ENCODE assay signal across 1 cellular context in the genomic region with DNA sequence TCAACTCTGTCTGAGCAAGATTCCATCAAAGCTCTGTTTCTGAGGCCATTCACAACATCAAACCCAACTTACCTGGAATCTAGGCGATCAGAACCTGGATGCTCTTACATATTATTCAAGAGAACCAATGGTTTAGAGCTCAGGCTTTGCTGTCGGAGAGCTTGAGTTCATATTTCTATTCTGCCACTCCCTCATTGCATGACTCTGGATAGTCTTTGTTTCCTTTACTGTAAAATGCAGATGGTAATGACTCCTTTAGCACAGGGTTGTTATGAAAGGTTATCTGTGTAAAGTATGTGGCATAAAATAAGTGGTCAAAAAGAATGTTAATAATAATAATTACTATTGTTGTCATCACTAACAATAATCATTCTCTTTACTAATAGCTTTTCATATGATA.
TF ChIP-seq lines count a peak whose summit lies in the region.

No MANE protein-coding gene starts in this region.

TF ChIP-seq in IMR-90, 13 proteins besides CTCF, POLR2A, EP300 and RAD21:
- no peak for TF ChIP-seq SMC3 (IDR thresholded peaks at IDR 0.05; ENCODE audit: low read depth, low read length)
- TF ChIP-seq CHD1 (IDR thresholded peaks at IDR 0.05; ENCODE audit: low read depth, low read length): no peak
- TF ChIP-seq, protein P1, sequence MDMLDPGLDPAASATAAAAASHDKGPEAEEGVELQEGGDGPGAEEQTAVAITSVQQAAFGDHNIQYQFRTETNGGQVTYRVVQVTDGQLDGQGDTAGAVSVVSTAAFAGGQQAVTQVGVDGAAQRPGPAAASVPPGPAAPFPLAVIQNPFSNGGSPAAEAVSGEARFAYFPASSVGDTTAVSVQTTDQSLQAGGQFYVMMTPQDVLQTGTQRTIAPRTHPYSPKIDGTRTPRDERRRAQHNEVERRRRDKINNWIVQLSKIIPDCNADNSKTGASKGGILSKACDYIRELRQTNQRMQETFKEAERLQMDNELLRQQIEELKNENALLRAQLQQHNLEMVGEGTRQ (IDR thresholded peaks at IDR 0.05; ENCODE audit: low read depth, low read length): no peak
- TF ChIP-seq CEBPB (IDR thresholded peaks at IDR 0.05; ENCODE audit: low read depth, low read length): no peak
- TF ChIP-seq FOS (IDR thresholded peaks at IDR 0.05; ENCODE audit: low read depth, low read length): no peak
- no peak for TF ChIP-seq MXI1 (IDR thresholded peaks at IDR 0.05; ENCODE audit: borderline replicate concordance, low read depth, low read length)
- no peak for TF ChIP-seq MAZ (IDR thresholded peaks at IDR 0.05; ENCODE audit: borderline replicate concordance, low read depth, low read length)
- TF ChIP-seq RFX5 (IDR thresholded peaks at IDR 0.05; ENCODE audit: low read depth, low read length): no peak
- no peak for TF ChIP-seq BHLHE40 (IDR thresholded peaks at IDR 0.05; ENCODE audit: low read depth, low read length)
- TF ChIP-seq MAFK (IDR thresholded peaks at IDR 0.05; ENCODE audit: low read depth, low read length): no peak
- TF ChIP-seq NFE2L2 (IDR thresholded peaks at IDR 0.05; ENCODE audit: low read depth, low read length): no peak
- no peak for TF ChIP-seq RCOR1 (IDR thresholded peaks at IDR 0.05; ENCODE audit: insufficient replicate concordance, low read length)
- TF ChIP-seq, protein P2, sequence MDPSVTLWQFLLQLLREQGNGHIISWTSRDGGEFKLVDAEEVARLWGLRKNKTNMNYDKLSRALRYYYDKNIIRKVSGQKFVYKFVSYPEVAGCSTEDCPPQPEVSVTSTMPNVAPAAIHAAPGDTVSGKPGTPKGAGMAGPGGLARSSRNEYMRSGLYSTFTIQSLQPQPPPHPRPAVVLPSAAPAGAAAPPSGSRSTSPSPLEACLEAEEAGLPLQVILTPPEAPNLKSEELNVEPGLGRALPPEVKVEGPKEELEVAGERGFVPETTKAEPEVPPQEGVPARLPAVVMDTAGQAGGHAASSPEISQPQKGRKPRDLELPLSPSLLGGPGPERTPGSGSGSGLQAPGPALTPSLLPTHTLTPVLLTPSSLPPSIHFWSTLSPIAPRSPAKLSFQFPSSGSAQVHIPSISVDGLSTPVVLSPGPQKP (IDR thresholded peaks at IDR 0.05; ENCODE audit: borderline replicate concordance, low read depth, low read length): no peak
